In the genomic region with DNA sequence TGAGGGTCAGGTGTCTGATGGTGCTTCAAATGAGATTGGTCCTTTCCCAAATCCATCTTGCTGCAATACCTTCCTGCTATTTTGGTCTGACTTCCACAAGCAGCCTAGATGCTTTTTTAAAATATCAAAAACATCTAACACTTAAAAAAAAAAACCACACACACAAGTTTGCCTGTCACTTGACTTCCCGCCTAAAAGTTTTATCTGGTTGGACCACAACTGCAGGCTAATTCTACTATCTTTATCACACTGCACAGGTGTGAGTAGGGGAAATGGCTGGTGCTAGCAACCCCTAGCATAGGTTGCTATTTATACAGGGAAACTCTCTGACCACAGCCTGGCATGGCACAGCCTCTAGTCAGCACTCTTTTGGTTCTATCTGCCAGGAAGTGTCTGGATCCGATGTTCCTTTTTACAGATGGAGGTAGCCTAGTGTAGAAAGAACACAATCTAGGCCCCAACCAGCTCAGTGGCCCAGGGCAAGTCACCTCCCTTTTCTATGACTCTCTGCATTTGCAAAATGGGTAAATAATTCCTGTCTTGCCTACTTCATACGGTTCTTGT, we compare ENCODE assay signal across 10 cellular contexts. TPM values are rescaled to one million over a fixed set of nuclear protein-coding genes. Genes with fewer than 3 reads are reported as not detected.
DNase-seq lines count a peak whose midpoint lies in the region; ATAC-seq and TF ChIP-seq lines count a peak whose summit lies in the region.
"Had no signal": no experiment of that assay in that cellular context is flagged by ENCODE, and none has a peak within 500 bp of the region (broad histone marks: within the 10 kb centered on the region; RNA-seq: fewer than 3 reads in every experiment).

TSS of gene HEMGN (minus strand) at position 92 of the 564 bp plus-strand sequence. CDS start at position 56, 36 bp downstream.

- intact Hi-C loops in activated T-helper 1 cell treated with anti-CD3 and anti-CD28 coated beads, Interleukin-12 subunit alpha, Interleukin-12 subunit beta, Interleukin-2, Interleukin-4 antibody, amounts not matched to agents 30 ng/mL and 10 ng/mL and 1 ng/mL, durations not matched to agents 14 hours and 24 hours and 36 hours (cut with micrococcal nuclease): no loop called here

- peaks cover 28% of the 10 kb centered on the region for H3K4me1 ChIP-seq in KMS-11 (ENCODE audit: low read depth, poor library complexity, severe bottlenecking)

- peak within 1 kb of the TSS; percentile 90 for H3K27ac Mint-ChIP-seq in activated T-cell treated with anti-CD3 and anti-CD28 coated beads, Interleukin-2, amount 50 U/mL, for 24 hours
- peak within 1 kb of the TSS; percentile 10 for H3K27ac Mint-ChIP-seq in activated T-helper 1 cell treated with anti-CD3 and anti-CD28 coated beads, Interleukin-12 subunit alpha, Interleukin-12 subunit beta, Interleukin-2, Interleukin-4 antibody, amounts not matched to agents 30 ng/mL and 10 ng/mL and 1 ng/mL, durations not matched to agents 14 hours and 24 hours and 36 hours
- H3K27ac Mint-ChIP-seq: HFFc6 had no signal

- TF ChIP-seq CTCF in KMS-11 (conservative IDR thresholded peaks at IDR 0.05; ENCODE audit: low read depth, low read length): no peak

- no peaks in the 10 kb centered on the region for H3K27me3 Mint-ChIP-seq in activated T-cell treated with anti-CD3 and anti-CD28 coated beads, Interleukin-2, amount 50 U/mL, for 24 hours
- peaks cover 3% of the 10 kb centered on the region for H3K27me3 Mint-ChIP-seq in activated T-helper 1 cell treated with anti-CD3 and anti-CD28 coated beads, Interleukin-12 subunit alpha, Interleukin-12 subunit beta, Interleukin-2, Interleukin-4 antibody, amounts not matched to agents 30 ng/mL and 10 ng/mL and 1 ng/mL, durations not matched to agents 14 hours and 24 hours and 36 hours (ENCODE audit: insufficient read depth)

- peak within 1 kb of the TSS; percentile 77 for H2AFZ ChIP-seq in KMS-11 (ENCODE audit: low read depth)

- peak within 1 kb of the TSS; percentile 72 for H3K27ac ChIP-seq in KMS-11

- H3K4me3 ChIP-seq in KMS-11 (IDR thresholded peaks at IDR 0.05; ENCODE audit: insufficient read depth, low read depth, low read length): no peak within 1 kb of the TSS

- no peaks in the 10 kb centered on the region for H3K27me3 ChIP-seq in KMS-11 (ENCODE audit: insufficient read depth, low read depth)

- no peaks in the 10 kb centered on the region for H3K79me2 ChIP-seq in KMS-11 (ENCODE audit: insufficient read depth, low read depth)

- H3K4me1 Mint-ChIP-seq in activated T-cell treated with anti-CD3 and anti-CD28 coated beads, Interleukin-2, amount 50 U/mL, for 24 hours (ENCODE audit: low read depth): peaks cover 38% of the 10 kb centered on the region
- H3K4me1 Mint-ChIP-seq in activated T-helper 1 cell treated with anti-CD3 and anti-CD28 coated beads, Interleukin-12 subunit alpha, Interleukin-12 subunit beta, Interleukin-2, Interleukin-4 antibody, amounts not matched to agents 30 ng/mL and 10 ng/mL and 1 ng/mL, durations not matched to agents 14 hours and 24 hours and 36 hours (ENCODE audit: low read depth): peaks cover 19% of the 10 kb centered on the region

- H4K20me1 ChIP-seq in KMS-11 (ENCODE audit: insufficient read depth): no peaks in the 10 kb centered on the region

- peak; percentile 52 for DNase-seq in activated T-cell treated with anti-CD3 and anti-CD28 coated beads, Interleukin-2, amount 50 U/mL, for 24 hours
- DNase-seq in activated T-cell treated with anti-CD3 and anti-CD28 coated beads for 4 hours (no peak), NCI-H2081 treated with DMSO at 0.1 percent for 48 hours (lab: John Stamatoyannopoulos, UW) (no peak), NCI-H187 (lab: John Stamatoyannopoulos, UW) (no peak)
- no peak for DNase-seq in activated T-helper 1 cell treated with anti-CD3 and anti-CD28 coated beads, Interleukin-12 subunit alpha, Interleukin-12 subunit beta, Interleukin-2, Interleukin-4 antibody, amounts not matched to agents 30 ng/mL and 10 ng/mL and 1 ng/mL, durations not matched to agents 14 hours and 24 hours and 36 hours (ENCODE audit: low spot score)
- DNase-seq in stimulated activated naive CD8-positive, alpha-beta T cell treated with anti-CD3 and anti-CD28 coated beads, Interleukin-15, Interleukin-2, amounts not matched to agents 100 U/mL and 50 U/mL, for 24 hours: no peak
- DNase-seq: HFFc6, NCI-H1048 had no signal

- peak; percentile 72 for ATAC-seq in stimulated activated naive CD8-positive, alpha-beta T cell treated with anti-CD3 and anti-CD28 coated beads, Interleukin-15, Interleukin-2, amounts not matched to agents 100 U/mL and 50 U/mL, for 24 hours
- ATAC-seq in HG03139 (IDR thresholded peaks at IDR 0.05; ENCODE audit: unreplicated experiment): no peak

- H3K36me3 Mint-ChIP-seq in activated T-cell treated with anti-CD3 and anti-CD28 coated beads, Interleukin-2, amount 50 U/mL, for 24 hours (ENCODE audit: low read depth): no peaks in the 10 kb centered on the region
- no peaks in the 10 kb centered on the region for H3K36me3 Mint-ChIP-seq in activated T-helper 1 cell treated with anti-CD3 and anti-CD28 coated beads, Interleukin-12 subunit alpha, Interleukin-12 subunit beta, Interleukin-2, Interleukin-4 antibody, amounts not matched to agents 30 ng/mL and 10 ng/mL and 1 ng/mL, durations not matched to agents 14 hours and 24 hours and 36 hours (ENCODE audit: low read depth)

- H3K4me3 Mint-ChIP-seq in activated T-cell treated with anti-CD3 and anti-CD28 coated beads, Interleukin-2, amount 50 U/mL, for 24 hours: peak within 1 kb of the TSS; percentile 35
- H3K4me3 Mint-ChIP-seq in activated T-helper 1 cell treated with anti-CD3 and anti-CD28 coated beads, Interleukin-12 subunit alpha, Interleukin-12 subunit beta, Interleukin-2, Interleukin-4 antibody, amounts not matched to agents 30 ng/mL and 10 ng/mL and 1 ng/mL, durations not matched to agents 14 hours and 24 hours and 36 hours: no peak within 1 kb of the TSS
- H3K4me3 Mint-ChIP-seq: HFFc6 had no signal

- H3K4me2 ChIP-seq in KMS-11: peak within 1 kb of the TSS; percentile 73

- H3K9me3 Mint-ChIP-seq in activated T-cell treated with anti-CD3 and anti-CD28 coated beads, Interleukin-2, amount 50 U/mL, for 24 hours: no peaks in the 10 kb centered on the region
- no peaks in the 10 kb centered on the region for H3K9me3 Mint-ChIP-seq in activated T-helper 1 cell treated with anti-CD3 and anti-CD28 coated beads, Interleukin-12 subunit alpha, Interleukin-12 subunit beta, Interleukin-2, Interleukin-4 antibody, amounts not matched to agents 30 ng/mL and 10 ng/mL and 1 ng/mL, durations not matched to agents 14 hours and 24 hours and 36 hours
- H3K9me3 Mint-ChIP-seq: HFFc6 had no signal

- H3K36me3 ChIP-seq in KMS-11 (ENCODE audit: insufficient read depth): no peaks in the 10 kb centered on the region

- H3K9ac ChIP-seq in KMS-11: peak within 1 kb of the TSS; percentile 35; the same call in 1 of the 2 replicates

RNA-seq across cellular contexts. Expression of gene HEMGN, which starts in this region (rescaled TPM):
- 0.24 and 0.31 TPM in 2 replicates for total RNA-seq in activated T-helper 1 cell treated with anti-CD3 and anti-CD28 coated beads, Interleukin-12 subunit alpha, Interleukin-12 subunit beta, Interleukin-2, Interleukin-4 antibody, amounts not matched to agents 30 ng/mL and 10 ng/mL and 1 ng/mL, durations not matched to agents 14 hours and 24 hours and 36 hours
- total RNA-seq: HFFc6 had no signal
